ENCODE assay signal across 8 cellular contexts in genomic region chr4:108651068-108651794, GRCh38. TPM values are rescaled to one million over a fixed set of nuclear protein-coding genes. Genes with fewer than 3 reads are reported as not detected.
DNase-seq lines count a peak whose midpoint lies in the region; ATAC-seq and FAIRE-seq lines count a peak whose summit lies in the region.

No MANE protein-coding gene starts in this region.

- H3K27ac Mint-ChIP-seq in activated CD4-positive, alpha-beta T cell treated with anti-CD3 and anti-CD28 coated beads for 36 hours, result peak overlapping the region; percentile 93
- peak overlapping the region; percentile 97 for H3K27ac Mint-ChIP-seq in activated naive CD8-positive, alpha-beta T cell treated with anti-CD3 and anti-CD28 coated beads, Interleukin-2, amount 50 U/mL, for 24 hours

- H3K4me3 ChIP-seq in Karpas-422 (ENCODE audit: low read length), result peak overlapping the region; percentile 82
- peak overlapping the region; percentile 97 for H3K4me3 ChIP-seq in iPS-15b (ENCODE audit: low read depth, low read length)
- peak overlapping the region; percentile 88 to 89 for H3K4me3 ChIP-seq in small intestine (ENCODE audit: low read depth in 1 of 2, low read length in 2 of 2)

- no peaks in the 10 kb centered on the region for H3K27me3 Mint-ChIP-seq in activated CD4-positive, alpha-beta T cell treated with anti-CD3 and anti-CD28 coated beads for 36 hours
- H3K27me3 Mint-ChIP-seq in activated naive CD8-positive, alpha-beta T cell treated with anti-CD3 and anti-CD28 coated beads, Interleukin-2, amount 50 U/mL, for 24 hours, result no peaks in the 10 kb centered on the region

- no peaks in the 10 kb centered on the region for H3K9me3 Mint-ChIP-seq in activated CD4-positive, alpha-beta T cell treated with anti-CD3 and anti-CD28 coated beads for 36 hours (ENCODE audit: low read depth)
- H3K9me3 Mint-ChIP-seq in activated naive CD8-positive, alpha-beta T cell treated with anti-CD3 and anti-CD28 coated beads, Interleukin-2, amount 50 U/mL, for 24 hours, result no peaks in the 10 kb centered on the region

- H3K4me2 ChIP-seq in Karpas-422 (ENCODE audit: low read depth, low read length, poor library complexity, severe bottlenecking), result peak overlapping the region; percentile 81

- 0 out of 2 replicates have a peak, but pooled peaks cover 5% of the 10 kb centered on the region for H3K36me3 ChIP-seq in Karpas-422 (ENCODE audit: insufficient read depth, low read length)
- H3K36me3 ChIP-seq in iPS-15b (ENCODE audit: control insufficient read depth, insufficient read depth, low read length), result no peaks in the 10 kb centered on the region
- no peaks in the 10 kb centered on the region for H3K36me3 ChIP-seq in small intestine (ENCODE audit: control insufficient read depth in 2 of 2, insufficient read depth in 2 of 2, low read length in 2 of 2)

- peaks cover 10% of the 10 kb centered on the region for H3K36me3 Mint-ChIP-seq in activated CD4-positive, alpha-beta T cell treated with anti-CD3 and anti-CD28 coated beads for 36 hours (ENCODE audit: low read depth)
- H3K36me3 Mint-ChIP-seq in activated naive CD8-positive, alpha-beta T cell treated with anti-CD3 and anti-CD28 coated beads, Interleukin-2, amount 50 U/mL, for 24 hours (ENCODE audit: low read depth), result peaks cover 29% of the 10 kb centered on the region

- H3K27ac ChIP-seq in Karpas-422 (ENCODE audit: low read length) (peak overlapping the region; percentile 20; the same call in 1 of the 2 replicates), small intestine (ENCODE audit: low read depth in 1 of 2, low read length in 1 of 2) (peak overlapping the region; percentile 81 to 95)

- peaks cover 32% of the 10 kb centered on the region for H3K4me1 Mint-ChIP-seq in activated CD4-positive, alpha-beta T cell treated with anti-CD3 and anti-CD28 coated beads for 36 hours
- H3K4me1 Mint-ChIP-seq in activated naive CD8-positive, alpha-beta T cell treated with anti-CD3 and anti-CD28 coated beads, Interleukin-2, amount 50 U/mL, for 24 hours, result peaks cover 43% of the 10 kb centered on the region

- no peak for ATAC-seq in activated CD4-positive, alpha-beta T cell treated with anti-CD3 and anti-CD28 coated beads for 36 hours
- no peak for ATAC-seq in activated naive CD8-positive, alpha-beta T cell treated with anti-CD3 and anti-CD28 coated beads, Interleukin-2, amount 50 U/mL, for 24 hours

- 2 to 4% (median 3%) methylated on average over 8 of the region's 8 CpGs for WGBS in small intestine, 3 donors

- intact Hi-C loops in activated CD4-positive, alpha-beta T cell treated with anti-CD3 and anti-CD28 coated beads for 36 hours (cut with DNase I, micrococcal nuclease), result loop anchor here in 1 of 2 experiments (10.0 kb wide), 1 partner anchor 1074 kb away; no protein-coding TSS in a partner anchor

- no peaks in the 10 kb centered on the region; the same call in 1 of the 2 replicates for H3K9me2 ChIP-seq in Karpas-422 (replicated peaks; ENCODE audit: insufficient read depth, low read length)

- H3K27me3 ChIP-seq in Karpas-422 (ENCODE audit: low read length) (no peaks in the 10 kb centered on the region), iPS-15b (ENCODE audit: control insufficient read depth, insufficient read depth, low read length) (no peaks in the 10 kb centered on the region), small intestine (ENCODE audit: control insufficient read depth in 2 of 2, insufficient read depth in 2 of 2, low read length in 2 of 2) (no peaks in the 10 kb centered on the region)

- no peak overlapping the region; the same call in 1 of the 2 replicates for H2AFZ ChIP-seq in Karpas-422 (ENCODE audit: low read length)

- 0 out of 2 replicates have a peak, but pooled peaks cover 3% of the 10 kb centered on the region for H4K20me1 ChIP-seq in Karpas-422 (ENCODE audit: insufficient read depth, low read depth, low read length)

- H3K4me1 ChIP-seq in Karpas-422 (ENCODE audit: low read length), result peaks cover 16% of the 10 kb centered on the region
- H3K4me1 ChIP-seq in iPS-15b (ENCODE audit: control insufficient read depth, insufficient read depth, low read length), result no peaks in the 10 kb centered on the region
- peaks cover 0 to 16% of the 10 kb centered on the region in 2 donors for H3K4me1 ChIP-seq in small intestine (ENCODE audit: control insufficient read depth in 2 of 2, insufficient read depth in 1 of 2, low read depth in 1 of 2, low read length in 1 of 2)

- H3K9ac ChIP-seq in Karpas-422 (ENCODE audit: low read length) (peak overlapping the region; percentile 79), iPS-15b (ENCODE audit: low read depth, low read length) (peak overlapping the region; percentile 95)

- H3K79me2 ChIP-seq in Karpas-422 (ENCODE audit: low read length), result peaks cover 57% of the 10 kb centered on the region

- H3K4me3 Mint-ChIP-seq in activated CD4-positive, alpha-beta T cell treated with anti-CD3 and anti-CD28 coated beads for 36 hours, result peak overlapping the region; percentile 98
- H3K4me3 Mint-ChIP-seq in activated naive CD8-positive, alpha-beta T cell treated with anti-CD3 and anti-CD28 coated beads, Interleukin-2, amount 50 U/mL, for 24 hours, result peak overlapping the region; percentile 99

- FAIRE-seq in small intestine (lab: Jason Lieb, UNC), result no peak

- POLR2A ChIA-PET in activated CD4-positive, alpha-beta T cell treated with anti-CD3 and anti-CD28 coated beads for 36 hours (lab: Charles Lee), result interaction anchor here (0.6 to 1.0 kb wide), 3 partner anchors 31 to 869 kb away, joined by 3 to 7 read pairs (median 4); partner anchors contain the start of gene RPL34

- CTCF ChIA-PET in activated CD4-positive, alpha-beta T cell treated with anti-CD3 and anti-CD28 coated beads for 36 hours (lab: Charles Lee), result interaction anchor here (1.1 to 1.3 kb wide), 3 partner anchors 22 to 632 kb away, joined by 3 to 5 read pairs (median 4); no protein-coding TSS in a partner anchor

- H3K9me3 ChIP-seq in Karpas-422 (ENCODE audit: low read length) (no peaks in the 10 kb centered on the region), iPS-15b (ENCODE audit: control insufficient read depth, insufficient read depth, low read length) (no peaks in the 10 kb centered on the region), small intestine (ENCODE audit: control insufficient read depth, low read depth) (no peaks in the 10 kb centered on the region)

- DNase-seq in activated CD4-positive, alpha-beta T cell treated with anti-CD3 and anti-CD28 coated beads for 36 hours, result no peak
- no peak for DNase-seq in activated CD4-positive, alpha-beta T cell treated with anti-CD3 and anti-CD28 coated beads, Interleukin-2, amount 50 U/mL, for 4 hours
- DNase-seq in Karpas-422 (peak; percentile 71), small intestine (peak; percentile 26), NCI-H1930 (lab: John Stamatoyannopoulos, UW) (no peak), nucleus accumbens (lab: John Stamatoyannopoulos, UW) (no peak)
- DNase-seq in activated naive CD8-positive, alpha-beta T cell treated with anti-CD3 and anti-CD28 coated beads, Interleukin-2, amount 50 U/mL, for 24 hours, result no peak

RNA-seq across cellular contexts. Expression of gene OSTC, which starts 0.8 kb away (rescaled TPM):
- total RNA-seq in activated CD4-positive, alpha-beta T cell treated with anti-CD3 and anti-CD28 coated beads for 36 hours, result 10 to 100 TPM; 50.5 to 78.5 TPM
- 79.4 and 158 TPM in 2 replicates for total RNA-seq in Karpas-422 (2014; rRNA removed; shearing (Covaris generic); ENCODE audit: low replicate concordance)
- 100 to 1,000 TPM in 2 of 3 donors, 10 to 100 TPM in 1; 92.4 to 228 (median 117) TPM for polyA plus RNA-seq in small intestine

RNA-seq across cellular contexts. Expression of gene RPL34, which starts 30.9 kb away (rescaled TPM):
- 1,000 to 10,000 TPM; 1,121 to 1,847 TPM for total RNA-seq in activated CD4-positive, alpha-beta T cell treated with anti-CD3 and anti-CD28 coated beads for 36 hours
- total RNA-seq in Karpas-422 (2014; rRNA removed; shearing (Covaris generic); ENCODE audit: low replicate concordance), result 1,954 and 2,083 TPM in 2 replicates
- 1,000 to 10,000 TPM; 3,644 to 5,968 (median 5,930) TPM for polyA plus RNA-seq in small intestine

Comparison
In these comparisons a context has a peak if more than half of its experiments do, and no peak if none do; other contexts are left out.
1. DNase-seq: peak in Karpas-422 (single experiment) and small intestine (single experiment); none in activated CD4-positive, alpha-beta T cell treated with anti-CD3 and anti-CD28 coated beads for 36 hours (single experiment), activated CD4-positive, alpha-beta T cell treated with anti-CD3 and anti-CD28 coated beads, Interleukin-2, amount 50 U/mL, for 4 hours (0 of 2), activated naive CD8-positive, alpha-beta T cell treated with anti-CD3 and anti-CD28 coated beads, Interleukin-2, amount 50 U/mL, for 24 hours (single experiment), NCI-H1930 (0 of 2) and nucleus accumbens (0 of 56).
2. Peak in every context shown above with its lines, with median percentiles within 50 percentile points of each other: H3K4me3 ChIP-seq.